Comparison of ENCODE assay signal across 8 cellular contexts in genomic region chr19:34173145-34173956, GRCh38. TPM values are rescaled to one million over a fixed set of nuclear protein-coding genes. Genes with fewer than 3 reads are reported as not detected.
A peak's percentile ranks its signal among the peaks of the same experiment; 100 is the strongest.
DNase-seq lines count a peak whose midpoint lies in the region; ATAC-seq and TF ChIP-seq lines count a peak whose summit lies in the region.

No MANE protein-coding gene starts in this region.

- WGBS in prostate gland, result 2% methylated on average over 26 of the region's 26 CpGs

- H3K36me3 Mint-ChIP-seq in activated naive CD8-positive, alpha-beta T cell treated with anti-CD3 and anti-CD28 coated beads for 36 hours, result peaks cover 19% of the 10 kb centered on the region

- H3K27ac ChIP-seq in A673 (ENCODE audit: low read depth, low read length, poor library complexity, severe bottlenecking) (peak overlapping the region; percentile 99), left ventricle myocardium inferior (replicated peaks) (peak overlapping the region; percentile 99), prostate gland (peak overlapping the region; percentile 99)

- H3K36me3 ChIP-seq in A673 (ENCODE audit: insufficient read depth, low read length, poor library complexity, severe bottlenecking), result peaks cover 5% of the 10 kb centered on the region
- peaks cover 3% of the 10 kb centered on the region for H3K36me3 ChIP-seq in left ventricle myocardium inferior
- no peaks in the 10 kb centered on the region for H3K36me3 ChIP-seq in prostate gland

- H3K27me3 Mint-ChIP-seq in activated naive CD8-positive, alpha-beta T cell treated with anti-CD3 and anti-CD28 coated beads for 36 hours, result no peaks in the 10 kb centered on the region

- DNase-seq in A673 (ENCODE audit: low spot score) (peak; percentile 25), NCI-H69 (lab: John Stamatoyannopoulos, UW) (peak; percentile 70), left ventricle myocardium inferior (no peak), prostate gland (ENCODE audit: low spot score) (peak; percentile 65), occipital lobe (lab: John Stamatoyannopoulos, UW) (no peak)
- peak; percentile 22 for DNase-seq in activated naive CD8-positive, alpha-beta T cell treated with anti-CD3 and anti-CD28 coated beads for 36 hours

- peak overlapping the region; percentile 99 for H3K4me3 Mint-ChIP-seq in activated naive CD8-positive, alpha-beta T cell treated with anti-CD3 and anti-CD28 coated beads for 36 hours

- TF ChIP-seq CTCF in A673 (conservative IDR thresholded peaks at IDR 0.05; ENCODE audit: low read depth, low read length) (no peak), GM12875 (IDR thresholded peaks at IDR 0.05; ENCODE audit: borderline replicate concordance, insufficient read depth, low read depth, low read length) (0 out of 2 replicates have a peak, but pooled peaks have one; percentile 2), left ventricle myocardium inferior (IDR thresholded peaks at IDR 0.05; ENCODE audit: borderline replicate concordance) (peak; percentile 26), prostate gland (IDR thresholded peaks at IDR 0.05) (no peak)

- CTCF ChIA-PET in A673 (lab: Charles Lee), result interaction anchor here (0.6 kb wide), 1 partner anchor 859 kb away, joined by 3 read pairs; no protein-coding TSS in a partner anchor

- ATAC-seq in HG02610 (IDR thresholded peaks at IDR 0.05; ENCODE audit: unreplicated experiment), result no peak

- H3K9me3 ChIP-seq in A673 (ENCODE audit: low read depth, low read length, poor library complexity, severe bottlenecking), result no peaks in the 10 kb centered on the region
- H3K9me3 ChIP-seq in left ventricle myocardium inferior (replicated peaks), result no peaks in the 10 kb centered on the region
- no peaks in the 10 kb centered on the region for H3K9me3 ChIP-seq in prostate gland

- H3K4me3 ChIP-seq in A673 (ENCODE audit: low read depth, low read length, poor library complexity, severe bottlenecking) (peak overlapping the region; percentile 98), GM12875 (ENCODE audit: low read depth, low read length) (peak overlapping the region; percentile 99), left ventricle myocardium inferior (peak overlapping the region; percentile 97), prostate gland (peak overlapping the region; percentile 89 to 96)

- H3K4me1 Mint-ChIP-seq in activated naive CD8-positive, alpha-beta T cell treated with anti-CD3 and anti-CD28 coated beads for 36 hours, result peaks cover 44% of the 10 kb centered on the region

- TF ChIP-seq POLR2A in prostate gland (IDR thresholded peaks at IDR 0.05), result peak; percentile 18

- H3K27ac Mint-ChIP-seq in activated naive CD8-positive, alpha-beta T cell treated with anti-CD3 and anti-CD28 coated beads for 36 hours, result peak overlapping the region; percentile 99

- POLR2A ChIA-PET in A673 (lab: Charles Lee; ENCODE audit: low non-redundant PET), result no interaction called here

- no TSS peak for BruUV-seq in A673 (replicated peaks; lab: Mats Ljungman, UMichigan)

- H3K4me1 ChIP-seq in A673 (ENCODE audit: insufficient read depth, low read length, poor library complexity, severe bottlenecking) (peaks cover 46% of the 10 kb centered on the region), left ventricle myocardium inferior (peaks cover 70% of the 10 kb centered on the region), prostate gland (replicated peaks) (peaks cover 8% of the 10 kb centered on the region)

- no peaks in the 10 kb centered on the region for H3K27me3 ChIP-seq in A673 (replicated peaks; ENCODE audit: insufficient read depth, low read depth, low read length, poor library complexity)
- H3K27me3 ChIP-seq in left ventricle myocardium inferior (ENCODE audit: low read depth), result no peaks in the 10 kb centered on the region
- H3K27me3 ChIP-seq in prostate gland (replicated peaks; ENCODE audit: insufficient read depth), result no peaks in the 10 kb centered on the region

- intact Hi-C loops in A673 (cut with micrococcal nuclease; ENCODE audit: unreplicated experiment), result no loop called here
- intact Hi-C loops in left ventricle myocardium inferior (cut with micrococcal nuclease), result no loop called here
- intact Hi-C loops in prostate gland (cut with DNase I), result loop anchor here (10.0 kb wide), 1 partner anchor 81 kb away; the partner anchor contains the start of gene GARRE1

- H3K9me3 Mint-ChIP-seq in activated naive CD8-positive, alpha-beta T cell treated with anti-CD3 and anti-CD28 coated beads for 36 hours, result no peaks in the 10 kb centered on the region

RNA-seq across cellular contexts. Expression of gene LSM14A, which starts 1.0 kb away (rescaled TPM):
- total RNA-seq in A673 (2021) (134 and 137 TPM in 2 replicates), left ventricle myocardium inferior (65.4 TPM), prostate gland (100 to 1,000 TPM; 145 to 189 TPM), occipital lobe (69.1 TPM)
- 100 to 1,000 TPM; 102 to 118 TPM for total RNA-seq in activated naive CD8-positive, alpha-beta T cell treated with anti-CD3 and anti-CD28 coated beads for 36 hours

Comparison
In these comparisons a context has a peak if more than half of its experiments do, and no peak if none do; other contexts are left out.
1. DNase-seq: peak in A673 (single experiment), NCI-H69 (single experiment), activated naive CD8-positive, alpha-beta T cell treated with anti-CD3 and anti-CD28 coated beads for 36 hours (single experiment) and prostate gland (single experiment); none in left ventricle myocardium inferior (single experiment) and occipital lobe (single experiment).
2. CTCF ChIP-seq: peak in GM12875 (single experiment) and left ventricle myocardium inferior (single experiment); none in A673 (single experiment) and prostate gland (0 of 4).
3. Peak in every context shown above with its lines, with median percentiles within 50 percentile points of each other: H3K27ac ChIP-seq and H3K4me3 ChIP-seq.